ENCODE assay signal across 8 cellular contexts in the genomic region with DNA sequence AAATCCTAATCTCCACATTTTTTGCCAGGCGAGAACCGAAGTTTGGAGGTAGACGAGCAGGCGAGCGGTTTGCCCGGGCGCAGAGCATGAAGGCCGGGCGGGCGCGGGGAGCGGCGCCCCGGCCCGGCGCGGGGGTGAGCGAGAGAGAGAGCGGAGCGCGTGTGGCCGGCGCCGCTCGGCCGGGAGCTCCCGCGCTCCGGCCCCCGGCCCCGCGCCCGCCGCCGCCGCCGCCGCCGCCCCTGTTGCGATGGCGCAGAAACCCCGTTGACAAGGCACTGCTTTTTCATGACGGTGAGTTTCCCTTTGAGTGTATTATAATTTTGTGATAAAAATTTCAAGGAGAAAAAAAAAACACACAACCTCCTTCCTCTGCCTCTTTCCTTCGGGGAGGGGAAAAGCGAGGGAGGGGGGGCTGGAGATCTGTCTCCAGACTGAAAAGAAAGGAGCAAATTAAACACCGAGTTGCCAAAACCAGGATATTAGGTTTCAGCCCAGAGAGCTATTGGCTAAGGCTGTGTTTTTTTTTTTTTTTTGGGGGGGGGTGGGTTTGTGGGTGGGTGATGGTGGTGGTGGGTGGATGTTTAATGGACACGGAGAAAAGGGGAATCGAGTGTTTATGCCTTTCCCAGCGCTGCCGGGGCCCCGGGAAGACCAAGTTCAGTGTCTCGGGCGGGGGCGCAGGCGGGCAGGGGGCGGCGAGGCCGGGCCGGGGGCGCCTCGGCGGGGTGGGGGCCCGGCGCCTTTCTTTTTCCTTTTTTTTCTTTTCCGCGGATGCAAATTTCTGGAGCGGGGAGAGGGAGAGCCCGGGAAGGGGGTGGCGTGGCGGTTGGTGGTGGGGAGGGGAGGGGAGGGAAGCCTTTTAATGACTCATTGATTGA. TPM values are rescaled to one million over a fixed set of nuclear protein-coding genes. Genes with fewer than 3 reads are reported as not detected.
A peak's percentile ranks its signal among the peaks of the same experiment; 100 is the strongest.
DNase-seq lines count a peak whose midpoint lies in the region; ATAC-seq and TF ChIP-seq lines count a peak whose summit lies in the region.

TSS of gene BICRAL (plus strand) at position 242 of the 878 bp plus-strand sequence. CDS start 39,971 bp downstream, outside the sequence.

- peak within 1 kb of the TSS; percentile 60 for H3K4me3 ChIP-seq in LNCaP clone FGC (ENCODE audit: low read depth, low read length)
- H3K4me3 ChIP-seq in SJSA1 = peak within 1 kb of the TSS; percentile 99
- H3K4me3 ChIP-seq in foreskin fibroblast (ENCODE audit: low read depth in 1 of 2, low read length in 2 of 2) = peak within 1 kb of the TSS; percentile 86 to 90
- peak within 1 kb of the TSS; percentile 90 for H3K4me3 ChIP-seq in neural progenitor cell
- H3K4me3 ChIP-seq in stomach smooth muscle (ENCODE audit: low read length in 2 of 2) = peak within 1 kb of the TSS; percentile 83 to 94

- peak within 1 kb of the TSS; percentile 91 for H3K4me2 ChIP-seq in neural progenitor cell

- peak within 1 kb of the TSS; percentile 96 for H3K4me3 Mint-ChIP-seq in neural progenitor cell

- ATAC-seq in HG02571 (IDR thresholded peaks at IDR 0.05; ENCODE audit: unreplicated experiment) = no peak

- TF ChIP-seq CTCF in LNCaP clone FGC (IDR thresholded peaks at IDR 0.05; ENCODE audit: control insufficient read depth, extremely low read depth, insufficient read depth) = no peak
- TF ChIP-seq CTCF in foreskin fibroblast (IDR thresholded peaks at IDR 0.05; ENCODE audit: low read depth, low read length) = no peak
- no peak for TF ChIP-seq CTCF in neural progenitor cell (IDR thresholded peaks at IDR 0.05)

- H3K27ac ChIP-seq in SJSA1 (peak within 1 kb of the TSS; percentile 100), neural progenitor cell (peak within 1 kb of the TSS; percentile 97), stomach smooth muscle (ENCODE audit: low read length) (peak within 1 kb of the TSS; percentile 100)

- peaks cover 11% of the 10 kb centered on the region for H3K36me3 Mint-ChIP-seq in neural progenitor cell

- H3K9me3 ChIP-seq in SJSA1 (replicated peaks) (peaks cover 4% of the 10 kb centered on the region; the same call in 1 of the 2 replicates), neural progenitor cell (ENCODE audit: low read depth) (no peaks in the 10 kb centered on the region), stomach smooth muscle (ENCODE audit: control insufficient read depth in 2 of 2, low read length in 2 of 2) (no peaks in the 10 kb centered on the region)

- H3K79me2 ChIP-seq in neural progenitor cell (ENCODE audit: low read depth) = peaks cover 57% of the 10 kb centered on the region

- no peaks in the 10 kb centered on the region for H3K27me3 ChIP-seq in SJSA1 (replicated peaks)
- no peaks in the 10 kb centered on the region for H3K27me3 ChIP-seq in neural progenitor cell
- H3K27me3 ChIP-seq in stomach smooth muscle (ENCODE audit: control insufficient read depth in 1 of 2, insufficient read depth in 2 of 2, low read length in 2 of 2) = no peaks in the 10 kb centered on the region

- H3K27ac Mint-ChIP-seq in neural progenitor cell = peak within 1 kb of the TSS; percentile 99

- peaks cover 41% of the 10 kb centered on the region for H3F3A ChIP-seq in neural progenitor cell (ENCODE audit: low read depth)

- peaks cover 30% of the 10 kb centered on the region for H3K4me1 Mint-ChIP-seq in neural progenitor cell

- peaks cover 23% of the 10 kb centered on the region for H4K20me1 ChIP-seq in neural progenitor cell (ENCODE audit: low read depth)

- H3K4me1 ChIP-seq in SJSA1 (replicated peaks) (peaks cover 37% of the 10 kb centered on the region), neural progenitor cell (peaks cover 27% of the 10 kb centered on the region), stomach smooth muscle (ENCODE audit: control insufficient read depth, insufficient read depth, low read length) (peaks cover 15% of the 10 kb centered on the region)

- peak; percentile 72 for DNase-seq in DMS79 (lab: John Stamatoyannopoulos, UW)
- DNase-seq in LNCaP clone FGC (ENCODE audit: low read depth) = no peak
- peak; percentile 58 to 86 for DNase-seq in SJSA1 (ENCODE audit: low read depth in 1 of 2, low spot score in 2 of 2)
- DNase-seq in activated gamma-delta T cell treated with Interleukin-2 at 50 U/mL for 16 hours = peak; percentile 71
- DNase-seq in foreskin fibroblast = peak; percentile 68 to 82
- DNase-seq in neural progenitor cell (ENCODE audit: low spot score) = peak; percentile 74

- H2AFZ ChIP-seq in neural progenitor cell (replicated peaks) = peak within 1 kb of the TSS; percentile 67

- no peaks in the 10 kb centered on the region for H3K9me3 Mint-ChIP-seq in neural progenitor cell

- H3K9ac ChIP-seq in neural progenitor cell (peak within 1 kb of the TSS; percentile 93), stomach smooth muscle (ENCODE audit: low read length in 2 of 2) (peak within 1 kb of the TSS; percentile 92 to 100)

- H3K27me3 Mint-ChIP-seq in neural progenitor cell (ENCODE audit: insufficient read depth, low read depth) = peaks cover 2% of the 10 kb centered on the region

- H3K36me3 ChIP-seq in SJSA1 (peaks cover 29% of the 10 kb centered on the region), neural progenitor cell (no peaks in the 10 kb centered on the region), stomach smooth muscle (ENCODE audit: control insufficient read depth in 2 of 2, insufficient read depth in 2 of 2, low read length in 2 of 2) (no peaks in the 10 kb centered on the region)

RNA-seq across cellular contexts. Expression of gene BICRAL, which starts in this region (rescaled TPM):
- total RNA-seq in SJSA1 (2014; rRNA removed; shearing (Covaris generic)) = 2.2 and 4.0 TPM in 2 replicates
- total RNA-seq in neural progenitor cell (ENCODE audit: low replicate concordance) = 8.6 TPM in 2 replicates
